6 cellular contexts compared by ENCODE assay signal in genomic region chr7:64838691-64839090, GRCh38.
"Had no signal": no experiment of that assay in that cellular context is flagged by ENCODE, and none has a peak within 500 bp of the region (broad histone marks: within the 10 kb centered on the region; RNA-seq: fewer than 3 reads in every experiment).

No MANE protein-coding gene starts in this region.

- H3K27ac ChIP-seq: HL-60 had no signal

- H2AFZ ChIP-seq: GM23338 had no signal

- FAIRE-seq: HepG2 had no signal

- H3K4me2 ChIP-seq: GM23338 had no signal

- DNase-seq: H9, HCEC 1CT, KG1 had no signal

- H3K4me3 ChIP-seq: GM23338 had no signal
